In the genomic region with DNA sequence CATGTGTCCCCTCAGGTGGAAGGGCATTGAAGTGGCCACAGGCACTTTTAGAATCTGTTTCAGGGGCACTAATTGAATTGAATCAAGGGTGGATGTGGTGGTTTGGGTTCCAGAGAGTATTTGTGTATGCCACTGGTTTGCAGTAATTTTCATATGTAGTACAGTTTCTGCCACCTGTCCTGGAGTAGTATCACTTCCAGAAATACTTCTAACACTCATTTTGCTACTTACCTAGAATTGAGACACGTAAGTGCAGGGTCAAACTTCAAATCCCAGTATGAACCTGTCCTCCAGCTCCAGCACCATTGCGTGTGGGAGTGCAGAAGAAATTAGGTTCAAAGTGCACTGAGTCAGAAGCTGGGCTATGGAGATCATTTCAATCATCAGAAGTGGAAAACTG, we compare ENCODE assay signal across 16 cellular contexts. TPM values are rescaled to one million over a fixed set of nuclear protein-coding genes. Genes with fewer than 3 reads are reported as not detected.
DNase-seq lines count a peak whose midpoint lies in the region; ATAC-seq and TF ChIP-seq lines count a peak whose summit lies in the region.
"Had no signal": no experiment of that assay in that cellular context is flagged by ENCODE, and none has a peak within 500 bp of the region (broad histone marks: within the 10 kb centered on the region; RNA-seq: fewer than 3 reads in every experiment).

No MANE protein-coding gene starts in this region.

- TF ChIP-seq CTCF in liver (IDR thresholded peaks at IDR 0.05; ENCODE audit: low read depth, low read length, missing input control) (no peak), progenitor cell of endocrine pancreas (IDR thresholded peaks at IDR 0.05; ENCODE audit: unreplicated experiment) (no peak)

- peak in 1 of 2 donors; percentile 24 for TF ChIP-seq RAD21 in liver (IDR thresholded peaks at IDR 0.05)

- H3K4me1 ChIP-seq in HUES6 (ENCODE audit: control insufficient read depth, insufficient read depth, low read length) (peaks cover 39% of the 10 kb centered on the region), liver (ENCODE audit: control insufficient read depth in 4 of 4, insufficient read depth in 4 of 4, low read length in 3 of 4) (peaks cover 17 to 29% (median 18%) of the 10 kb centered on the region in 4 donors)
- H3K4me1 ChIP-seq: BE2C had no signal

- H3K9ac ChIP-seq in HUES6 (ENCODE audit: low read length): peak overlapping the region; percentile 44
- no peak overlapping the region for H3K9ac ChIP-seq in liver (ENCODE audit: low read depth in 1 of 2, low read length in 2 of 2)

- no peak for DNase-seq in C1 segment of cervical spinal cord (lab: John Stamatoyannopoulos, UW)
- DNase-seq in progenitor cell of endocrine pancreas (ENCODE audit: low spot score, unreplicated experiment): no peak
- DNase-seq: aorta; BE2C; dermis blood vessel endothelial cell; naive thymus-derived CD4-positive, alpha-beta T cell; NCI-H1436 treated with DMSO at 0.1 percent for 48 hours; NCI-H526 treated with DMSO at 0.1 percent for 48 hours; sigmoid colon had no signal

- H3K9me3 Mint-ChIP-seq in progenitor cell of endocrine pancreas (ENCODE audit: low read depth): no peaks in the 10 kb centered on the region
- H3K9me3 Mint-ChIP-seq: naive thymus-derived CD4-positive, alpha-beta T cell had no signal

- no peak overlapping the region for H3K27ac ChIP-seq in HUES6 (ENCODE audit: low read depth, low read length)
- peak overlapping the region in 1 of 2 donors; percentile 27 for H3K27ac ChIP-seq in liver (ENCODE audit: low read depth in 1 of 2, low read length in 2 of 2)

- no peaks in the 10 kb centered on the region for H3K27me3 ChIP-seq in HUES6 (ENCODE audit: control insufficient read depth, insufficient read depth, low read length)
- H3K27me3 ChIP-seq in liver (ENCODE audit: control insufficient read depth in 4 of 4, insufficient read depth in 4 of 4, low read length in 3 of 4): no peaks in the 10 kb centered on the region
- H3K27me3 ChIP-seq: BE2C, sigmoid colon had no signal

- H3K4me3 ChIP-seq in HUES6 (ENCODE audit: low read depth, low read length) (no peak overlapping the region), liver (ENCODE audit: low read depth in 1 of 3, low read length in 3 of 3) (no peak overlapping the region)
- H3K4me3 ChIP-seq: sigmoid colon had no signal

- ATAC-seq in GM18498 (IDR thresholded peaks at IDR 0.05; ENCODE audit: unreplicated experiment): peak; percentile 49
- peak; percentile 54 for ATAC-seq in GM21576 (IDR thresholded peaks at IDR 0.05; ENCODE audit: unreplicated experiment)
- ATAC-seq in GM19035 (IDR thresholded peaks at IDR 0.05; ENCODE audit: unreplicated experiment): no peak
- no peak for ATAC-seq in GM19023 (IDR thresholded peaks at IDR 0.05; ENCODE audit: unreplicated experiment)
- ATAC-seq: naive thymus-derived CD4-positive, alpha-beta T cell; Right ventricle myocardium inferior had no signal

- peaks cover 23% of the 10 kb centered on the region for H3K4me1 Mint-ChIP-seq in progenitor cell of endocrine pancreas (ENCODE audit: low read depth)

- 27% methylated on average over 2 of the region's 2 CpGs for WGBS in liver

- no peak overlapping the region for H3K27ac Mint-ChIP-seq in progenitor cell of endocrine pancreas

- no peaks in the 10 kb centered on the region for H3K36me3 Mint-ChIP-seq in progenitor cell of endocrine pancreas (ENCODE audit: insufficient read depth)

- no peaks in the 10 kb centered on the region for H3K36me3 ChIP-seq in HUES6 (ENCODE audit: control insufficient read depth, insufficient read depth, low read length)
- no peaks in the 10 kb centered on the region for H3K36me3 ChIP-seq in liver (ENCODE audit: control insufficient read depth in 4 of 4, insufficient read depth in 3 of 4, low read depth in 1 of 4, low read length in 3 of 4)
- H3K36me3 ChIP-seq: BE2C, sigmoid colon had no signal

- H3K9me3 ChIP-seq in HUES6 (ENCODE audit: control insufficient read depth, insufficient read depth, low read depth, low read length): no peaks in the 10 kb centered on the region
- H3K9me3 ChIP-seq in liver (ENCODE audit: control insufficient read depth in 4 of 4, low read length in 3 of 4): no peaks in the 10 kb centered on the region
- H3K9me3 ChIP-seq: BE2C, sigmoid colon had no signal

- H3K4me3 Mint-ChIP-seq in progenitor cell of endocrine pancreas (ENCODE audit: low read depth): no peak overlapping the region
- H3K4me3 Mint-ChIP-seq: naive thymus-derived CD4-positive, alpha-beta T cell had no signal

- H3K27me3 Mint-ChIP-seq in progenitor cell of endocrine pancreas: no peaks in the 10 kb centered on the region

TF ChIP-seq in liver, 16 proteins besides CTCF, POLR2A, EP300 and RAD21:
- TF ChIP-seq REST (IDR thresholded peaks at IDR 0.05): peak; percentile 64
- TF ChIP-seq, protein P1, sequence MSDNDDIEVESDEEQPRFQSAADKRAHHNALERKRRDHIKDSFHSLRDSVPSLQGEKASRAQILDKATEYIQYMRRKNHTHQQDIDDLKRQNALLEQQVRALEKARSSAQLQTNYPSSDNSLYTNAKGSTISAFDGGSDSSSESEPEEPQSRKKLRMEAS (IDR thresholded peaks at IDR 0.05): no peak
- TF ChIP-seq HNF4G (IDR thresholded peaks at IDR 0.05): peak; percentile 70
- TF ChIP-seq FOXA1 (IDR thresholded peaks at IDR 0.05): no peak
- no peak for TF ChIP-seq GABPA (IDR thresholded peaks at IDR 0.05 in 1 of 2, conservative IDR thresholded peaks at IDR 0.05 in 1 of 2)
- TF ChIP-seq YY1 (IDR thresholded peaks at IDR 0.05): peak; percentile 43
- TF ChIP-seq SP1 (IDR thresholded peaks at IDR 0.05): peak; percentile 81
- peak; percentile 53 to 73 for TF ChIP-seq RXRA (IDR thresholded peaks at IDR 0.05)
- TF ChIP-seq ATF3 (IDR thresholded peaks at IDR 0.05): no peak
- TF ChIP-seq EGR1 (IDR thresholded peaks at IDR 0.05; ENCODE audit: low read depth in 2 of 2): no peak
- TF ChIP-seq JUND (IDR thresholded peaks at IDR 0.05): peak in 1 of 2 donors; percentile 54
- no peak for TF ChIP-seq ZBTB33 (IDR thresholded peaks at IDR 0.05)
- TF ChIP-seq NR2F2 (IDR thresholded peaks at IDR 0.05): no peak
- no peak for TF ChIP-seq TAF1 (conservative IDR thresholded peaks at IDR 0.05)
- TF ChIP-seq HNF4A (conservative IDR thresholded peaks at IDR 0.05): peak; percentile 88 to 91
- no peak for TF ChIP-seq FOXA2 (IDR thresholded peaks at IDR 0.05)

RNA-seq across cellular contexts. Expression of gene RSPH1, which starts 26.8 kb away (rescaled TPM):
- total RNA-seq in liver (under 1 TPM; 0.09 to 0.17 TPM), progenitor cell of endocrine pancreas (4.4 and 7.1 TPM in 2 replicates)
- polyA plus RNA-seq in liver: under 1 TPM in 1 of 2 donors, not detected in 1; 0.16 TPM
- total RNA-seq: dermis blood vessel endothelial cell, Right ventricle myocardium inferior had no signal
- polyA plus RNA-seq: naive thymus-derived CD4-positive, alpha-beta T cell had no signal

RNA-seq across cellular contexts. Expression of gene SLC37A1, which starts 44.4 kb away (rescaled TPM):
- total RNA-seq in liver (1 to 10 TPM; 6.1 to 7.2 TPM), progenitor cell of endocrine pancreas (58.4 and 60.2 TPM in 2 replicates)
- 1 to 10 TPM; 2.0 to 2.4 TPM for polyA plus RNA-seq in liver

Comparison
In these comparisons a context has a peak if more than half of its experiments do, and no peak if none do; other contexts are left out.
1. ATAC-seq: peak in GM18498 (single experiment) and GM21576 (single experiment); none in GM19035 (single experiment) and GM19023 (single experiment).